29 cellular contexts compared by ENCODE assay signal in genomic region chr18:73660931-73661330, GRCh38.
"Had no signal": no experiment of that assay in that cellular context is flagged by ENCODE, and none has a peak within 500 bp of the region (broad histone marks: within the 10 kb centered on the region; RNA-seq: fewer than 3 reads in every experiment).

No MANE protein-coding gene starts in this region.

- DNase-seq: hypothalamus; immature natural killer cell; kidney; left colon; left lung; lower lobe of right lung; mesendoderm; naive B cell; natural killer cell; nephron progenitor cell; occipital lobe; psoas muscle; right lobe of liver; stimulated activated CD4-positive, alpha-beta T cell treated with anti-CD3 and anti-CD28 coated beads, Interleukin-12 subunit alpha, Interleukin-12 subunit beta, amount 100 ng/mL, for 4 hours; stimulated activated CD4-positive, alpha-beta T cell treated with anti-CD3 and anti-CD28 coated beads, Interleukin-15, amount 100 ng/mL, for 24 hours; stimulated activated CD4-positive, alpha-beta T cell treated with anti-CD3 and anti-CD28 coated beads, Interleukin-2, amount 100 ng/mL, for 24 hours; stimulated activated CD4-positive, alpha-beta T cell treated with anti-CD3 and anti-CD28 coated beads, Interleukin-4, amount 100 ng/mL, for 1 hour; stimulated activated naive B cell treated with anti-CD40 and anti-IgM and Interleukin-4, amounts not matched to agents 10 μg/mL and 1 μg/mL and 100 μg/mL, for 72 hours; stimulated activated naive CD8-positive, alpha-beta T cell treated with anti-CD3 and anti-CD28 coated beads, Interleukin-15, Interleukin-2, amounts not matched to agents 100 U/mL and 50 U/mL, for 24 hours; stomach; testis; thyroid gland; transverse colon; upper lobe of right lung had no signal

- H3K27ac ChIP-seq: left lung, lower lobe of right lung, neural progenitor cell, neutrophil, parathyroid adenoma, psoas muscle, right atrium auricular region, right lobe of liver, stomach, testis, thyroid gland, transverse colon, upper lobe of right lung had no signal

- H3K9ac ChIP-seq: neural progenitor cell, parathyroid adenoma had no signal

- H3K27me3 ChIP-seq: left lung, neural progenitor cell, neutrophil, right atrium auricular region, right lobe of liver, stomach, testis, thyroid gland, transverse colon, upper lobe of right lung had no signal

- H3K9me3 ChIP-seq: left lung, lower lobe of right lung, neutrophil, psoas muscle, right lobe of liver, stomach, testis, thyroid gland, transverse colon, upper lobe of right lung had no signal

- H3K4me3 ChIP-seq: left lung, lower lobe of right lung, neural progenitor cell, psoas muscle, right atrium auricular region, right lobe of liver, smooth muscle cell, stomach, testis, thyroid gland, transverse colon, upper lobe of right lung had no signal

- H3K4me1 ChIP-seq: left lung, lower lobe of right lung, neural progenitor cell, parathyroid adenoma, psoas muscle, right atrium auricular region, right lobe of liver, stomach, testis, thyroid gland, transverse colon, upper lobe of right lung had no signal

- H3K79me2 ChIP-seq: parathyroid adenoma had no signal

- H3K4me2 ChIP-seq: neural progenitor cell, smooth muscle cell had no signal

- ATAC-seq: left colon; left lung; lower lobe of right lung; natural killer cell; psoas muscle; right lobe of liver; stimulated activated naive B cell treated with anti-CD40 and anti-IgM and Interleukin-4, amounts not matched to agents 10 μg/mL and 1 μg/mL and 100 μg/mL, for 72 hours; stimulated activated naive CD8-positive, alpha-beta T cell treated with anti-CD3 and anti-CD28 coated beads, Interleukin-15, Interleukin-2, amounts not matched to agents 100 U/mL and 50 U/mL, for 24 hours; upper lobe of right lung had no signal

- H3K36me3 ChIP-seq: left lung, lower lobe of right lung, neural progenitor cell, neutrophil, right atrium auricular region, right lobe of liver, stomach, thyroid gland, transverse colon, upper lobe of right lung had no signal

- H2AFZ ChIP-seq: neural progenitor cell, parathyroid adenoma had no signal
